ENCODE assay signal across 20 cellular contexts in genomic region chr11:78460468-78460867, GRCh38. TPM values are rescaled to one million over a fixed set of nuclear protein-coding genes. Genes with fewer than 3 reads are reported as not detected.
DNase-seq lines count a peak whose midpoint lies in the region; ATAC-seq and TF ChIP-seq lines count a peak whose summit lies in the region.
"Had no signal": no experiment of that assay in that cellular context is flagged by ENCODE, and none has a peak within 500 bp of the region (broad histone marks: within the 10 kb centered on the region; RNA-seq: fewer than 3 reads in every experiment).

No MANE protein-coding gene starts in this region.

- no peaks in the 10 kb centered on the region for H3K27me3 Mint-ChIP-seq in WTC11 (ENCODE audit: low read depth)
- no peaks in the 10 kb centered on the region for H3K27me3 Mint-ChIP-seq in activated naive CD8-positive, alpha-beta T cell treated with anti-CD3 and anti-CD28 coated beads, Interleukin-2, amount 50 U/mL, for 24 hours
- H3K27me3 Mint-ChIP-seq: B cell; naive thymus-derived CD8-positive, alpha-beta T cell; type B pancreatic cell had no signal

- H3K36me3 Mint-ChIP-seq in WTC11, result peaks cover 37% of the 10 kb centered on the region
- peaks cover 38% of the 10 kb centered on the region for H3K36me3 Mint-ChIP-seq in activated naive CD8-positive, alpha-beta T cell treated with anti-CD3 and anti-CD28 coated beads, Interleukin-2, amount 50 U/mL, for 24 hours (ENCODE audit: low read depth)

- H3K4me1 Mint-ChIP-seq in WTC11, result no peaks in the 10 kb centered on the region
- H3K4me1 Mint-ChIP-seq in activated naive CD8-positive, alpha-beta T cell treated with anti-CD3 and anti-CD28 coated beads, Interleukin-2, amount 50 U/mL, for 24 hours, result peaks cover 17% of the 10 kb centered on the region

- peaks cover 3% of the 10 kb centered on the region for H3K9me3 Mint-ChIP-seq in WTC11
- no peaks in the 10 kb centered on the region for H3K9me3 Mint-ChIP-seq in activated naive CD8-positive, alpha-beta T cell treated with anti-CD3 and anti-CD28 coated beads, Interleukin-2, amount 50 U/mL, for 24 hours
- H3K9me3 Mint-ChIP-seq: naive thymus-derived CD8-positive, alpha-beta T cell; type B pancreatic cell had no signal

- peak overlapping the region; percentile 46 for H3K27ac Mint-ChIP-seq in WTC11
- H3K27ac Mint-ChIP-seq in activated naive CD8-positive, alpha-beta T cell treated with anti-CD3 and anti-CD28 coated beads, Interleukin-2, amount 50 U/mL, for 24 hours, result no peak overlapping the region
- H3K27ac Mint-ChIP-seq: type B pancreatic cell had no signal

- H3K4me1 ChIP-seq in foreskin keratinocyte, result peaks cover 10% of the 10 kb centered on the region
- H3K4me1 ChIP-seq: left lung had no signal

- POLR2A ChIA-PET in WTC11 (lab: Charles Lee), result no interaction called here

- ATAC-seq in WTC11, result no peak
- peak; percentile 60 for ATAC-seq in foreskin keratinocyte
- ATAC-seq in GM18502 (IDR thresholded peaks at IDR 0.05; ENCODE audit: poor library complexity, unreplicated experiment), result no peak
- ATAC-seq in activated naive CD8-positive, alpha-beta T cell treated with anti-CD3 and anti-CD28 coated beads, Interleukin-2, amount 50 U/mL, for 24 hours, result no peak
- ATAC-seq: left lung; naive thymus-derived CD8-positive, alpha-beta T cell had no signal

- TF ChIP-seq CTCF in WTC11 (IDR thresholded peaks at IDR 0.05), result no peak
- no peak for TF ChIP-seq CTCF in foreskin keratinocyte (conservative IDR thresholded peaks at IDR 0.05)

- H3K27me3 ChIP-seq in foreskin keratinocyte, result no peaks in the 10 kb centered on the region
- H3K27me3 ChIP-seq: left lung had no signal

- H3K4me3 Mint-ChIP-seq in WTC11, result no peak overlapping the region
- H3K4me3 Mint-ChIP-seq in activated naive CD8-positive, alpha-beta T cell treated with anti-CD3 and anti-CD28 coated beads, Interleukin-2, amount 50 U/mL, for 24 hours, result no peak overlapping the region
- H3K4me3 Mint-ChIP-seq: B cell; naive thymus-derived CD8-positive, alpha-beta T cell; type B pancreatic cell had no signal

- CTCF ChIA-PET in WTC11 (lab: Charles Lee), result no interaction called here

- DNase-seq in ELR (ENCODE audit: low read depth), result peak; percentile 80
- DNase-seq in HCEC 1CT, result peak; percentile 17
- DNase-seq in WTC11 (ENCODE audit: low spot score), result no peak
- DNase-seq in foreskin keratinocyte, result peak; percentile 16 to 43
- no peak for DNase-seq in DMS53 (lab: John Stamatoyannopoulos, UW)
- DNase-seq in activated naive CD8-positive, alpha-beta T cell treated with anti-CD3 and anti-CD28 coated beads, Interleukin-2, amount 50 U/mL, for 24 hours, result no peak
- DNase-seq in NCI-H510A (lab: John Stamatoyannopoulos, UW), result no peak
- DNase-seq: activated naive CD4-positive, alpha-beta T cell treated with Interleukin-2 at 50 U/mL for 16 hours; central memory CD4-positive, alpha-beta T cell; hypothalamus; left lung; MV-4-11; naive thymus-derived CD8-positive, alpha-beta T cell; retina; stimulated activated CD4-positive, alpha-beta T cell treated with anti-CD3 and anti-CD28 coated beads, Interleukin-2, amount 100 ng/mL, for 48 hours had no signal

- no peak overlapping the region for H3K27ac ChIP-seq in foreskin keratinocyte
- H3K27ac ChIP-seq: epithelial cell of prostate, left lung, SK-N-MC had no signal

TF ChIP-seq in WTC11, 78 proteins besides CTCF, POLR2A, EP300 and RAD21 (continues in another document):
- no peak for TF ChIP-seq RORB (CRISPR knock-in tag; IDR thresholded peaks at IDR 0.05)
- TF ChIP-seq TEAD1 (CRISPR knock-in tag; IDR thresholded peaks at IDR 0.05), result no peak
- no peak for TF ChIP-seq E2F4 (CRISPR knock-in tag; IDR thresholded peaks at IDR 0.05; ENCODE audit: borderline replicate concordance, low read depth)
- TF ChIP-seq ZNF138 (CRISPR knock-in tag; conservative IDR thresholded peaks at IDR 0.05), result no peak
- TF ChIP-seq TCF7 (CRISPR knock-in tag; IDR thresholded peaks at IDR 0.05; ENCODE audit: low read depth), result no peak
- TF ChIP-seq, protein P1, sequence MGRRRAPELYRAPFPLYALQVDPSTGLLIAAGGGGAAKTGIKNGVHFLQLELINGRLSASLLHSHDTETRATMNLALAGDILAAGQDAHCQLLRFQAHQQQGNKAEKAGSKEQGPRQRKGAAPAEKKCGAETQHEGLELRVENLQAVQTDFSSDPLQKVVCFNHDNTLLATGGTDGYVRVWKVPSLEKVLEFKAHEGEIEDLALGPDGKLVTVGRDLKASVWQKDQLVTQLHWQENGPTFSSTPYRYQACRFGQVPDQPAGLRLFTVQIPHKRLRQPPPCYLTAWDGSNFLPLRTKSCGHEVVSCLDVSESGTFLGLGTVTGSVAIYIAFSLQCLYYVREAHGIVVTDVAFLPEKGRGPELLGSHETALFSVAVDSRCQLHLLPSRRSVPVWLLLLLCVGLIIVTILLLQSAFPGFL (CRISPR knock-in tag; IDR thresholded peaks at IDR 0.05; ENCODE audit: borderline replicate concordance), result no peak
- no peak for TF ChIP-seq GRHL2 (CRISPR knock-in tag; IDR thresholded peaks at IDR 0.05; ENCODE audit: insufficient replicate concordance, severe bottlenecking)
- TF ChIP-seq, protein P2, sequence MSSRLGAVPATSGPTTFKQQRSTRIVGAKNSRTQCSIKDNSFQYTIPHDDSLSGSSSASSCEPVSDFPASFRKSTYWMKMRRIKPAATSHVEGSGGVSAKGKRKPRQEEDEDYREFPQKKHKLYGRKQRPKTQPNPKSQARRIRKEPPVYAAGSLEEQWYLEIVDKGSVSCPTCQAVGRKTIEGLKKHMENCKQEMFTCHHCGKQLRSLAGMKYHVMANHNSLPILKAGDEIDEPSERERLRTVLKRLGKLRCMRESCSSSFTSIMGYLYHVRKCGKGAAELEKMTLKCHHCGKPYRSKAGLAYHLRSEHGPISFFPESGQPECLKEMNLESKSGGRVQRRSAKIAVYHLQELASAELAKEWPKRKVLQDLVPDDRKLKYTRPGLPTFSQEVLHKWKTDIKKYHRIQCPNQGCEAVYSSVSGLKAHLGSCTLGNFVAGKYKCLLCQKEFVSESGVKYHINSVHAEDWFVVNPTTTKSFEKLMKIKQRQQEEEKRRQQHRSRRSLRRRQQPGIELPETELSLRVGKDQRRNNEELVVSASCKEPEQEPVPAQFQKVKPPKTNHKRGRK (CRISPR knock-in tag; IDR thresholded peaks at IDR 0.05; ENCODE audit: borderline replicate concordance), result no peak
- no peak for TF ChIP-seq PRRX2 (CRISPR knock-in tag; IDR thresholded peaks at IDR 0.05)
- TF ChIP-seq MXD4 (CRISPR knock-in tag; IDR thresholded peaks at IDR 0.05; ENCODE audit: borderline replicate concordance), result no peak
- no peak for TF ChIP-seq MLX (CRISPR knock-in tag; IDR thresholded peaks at IDR 0.05)
- no peak for TF ChIP-seq ZNF532 (CRISPR knock-in tag; IDR thresholded peaks at IDR 0.05; ENCODE audit: borderline replicate concordance)
- TF ChIP-seq ATF1 (CRISPR knock-in tag; IDR thresholded peaks at IDR 0.05), result no peak
- TF ChIP-seq ELF4 (CRISPR knock-in tag; IDR thresholded peaks at IDR 0.05; ENCODE audit: low read depth), result no peak
- no peak for TF ChIP-seq ZNF416 (CRISPR knock-in tag; IDR thresholded peaks at IDR 0.05)
- no peak for TF ChIP-seq MYBL2 (CRISPR knock-in tag; IDR thresholded peaks at IDR 0.05)

RNA-seq across cellular contexts. Expression of gene GAB2, which starts 42.8 kb away (rescaled TPM):
- 8.5 to 10.6 TPM (median 9.7 TPM) in 3 replicates for total RNA-seq in WTC11 (2021)
- total RNA-seq in foreskin keratinocyte, result 0.53 and 0.61 TPM in 2 replicates
- 0.13 and 0.14 TPM in 2 replicates for polyA plus RNA-seq in foreskin keratinocyte

Comparison
In these comparisons a context has a peak if more than half of its experiments do, and no peak if none do; other contexts are left out.
1. DNase-seq: peak in ELR (single experiment), HCEC 1CT (single experiment) and foreskin keratinocyte (2 of 2); none in WTC11 (single experiment), DMS53 (single experiment), activated naive CD8-positive, alpha-beta T cell treated with anti-CD3 and anti-CD28 coated beads, Interleukin-2, amount 50 U/mL, for 24 hours (single experiment) and NCI-H510A (single experiment).